ENCODE assay signal across 1 cellular context in the genomic region with DNA sequence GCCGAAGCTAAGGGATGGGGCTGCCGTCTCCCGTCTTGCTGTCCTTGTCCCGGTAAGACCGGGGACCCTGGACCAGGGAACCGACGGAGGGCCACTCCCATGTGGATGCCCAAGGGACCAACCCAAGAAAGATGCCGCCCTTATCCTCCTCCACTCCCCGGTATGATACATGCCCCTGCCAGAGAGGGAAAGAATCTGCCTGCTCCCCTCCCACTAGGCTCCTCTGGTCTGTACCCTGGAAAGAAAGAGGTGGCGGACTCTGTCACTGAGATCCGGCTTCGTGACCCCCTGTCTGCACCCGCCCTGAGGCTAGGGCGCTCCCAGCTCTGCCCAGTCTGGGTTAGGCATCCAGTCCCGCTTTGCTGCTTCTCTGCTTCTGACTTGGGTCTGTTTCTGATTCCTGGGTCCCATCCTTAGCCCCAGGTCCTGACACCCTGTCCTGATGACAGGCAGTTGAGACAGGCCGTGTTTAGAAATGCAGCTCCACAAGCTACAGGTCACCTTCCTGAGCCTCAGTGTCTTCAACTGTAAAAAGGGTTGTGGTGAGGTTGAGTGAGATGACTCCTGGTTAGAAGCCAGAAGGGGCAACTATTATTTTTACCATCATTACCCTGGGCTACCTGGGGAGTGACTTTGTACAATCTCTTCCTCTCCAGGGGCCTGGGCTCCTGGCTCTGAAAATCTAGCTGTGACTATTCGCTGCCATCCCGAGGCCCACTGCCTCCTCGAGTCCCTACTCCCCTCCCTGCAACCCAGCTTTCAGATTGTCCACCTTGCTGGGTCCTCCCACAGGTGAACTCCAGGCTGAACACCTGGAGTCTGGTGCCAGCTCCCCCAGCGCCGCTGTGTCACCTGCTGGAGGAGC.
A peak's percentile ranks its signal among the peaks of the same experiment; 100 is the strongest.
TF ChIP-seq lines count a peak whose summit lies in the region.

No MANE protein-coding gene starts in this region.

TF ChIP-seq in GM12878, 131 proteins besides CTCF, POLR2A, EP300 and RAD21 (continued from another document and continues in another):
- TF ChIP-seq, protein P1, sequence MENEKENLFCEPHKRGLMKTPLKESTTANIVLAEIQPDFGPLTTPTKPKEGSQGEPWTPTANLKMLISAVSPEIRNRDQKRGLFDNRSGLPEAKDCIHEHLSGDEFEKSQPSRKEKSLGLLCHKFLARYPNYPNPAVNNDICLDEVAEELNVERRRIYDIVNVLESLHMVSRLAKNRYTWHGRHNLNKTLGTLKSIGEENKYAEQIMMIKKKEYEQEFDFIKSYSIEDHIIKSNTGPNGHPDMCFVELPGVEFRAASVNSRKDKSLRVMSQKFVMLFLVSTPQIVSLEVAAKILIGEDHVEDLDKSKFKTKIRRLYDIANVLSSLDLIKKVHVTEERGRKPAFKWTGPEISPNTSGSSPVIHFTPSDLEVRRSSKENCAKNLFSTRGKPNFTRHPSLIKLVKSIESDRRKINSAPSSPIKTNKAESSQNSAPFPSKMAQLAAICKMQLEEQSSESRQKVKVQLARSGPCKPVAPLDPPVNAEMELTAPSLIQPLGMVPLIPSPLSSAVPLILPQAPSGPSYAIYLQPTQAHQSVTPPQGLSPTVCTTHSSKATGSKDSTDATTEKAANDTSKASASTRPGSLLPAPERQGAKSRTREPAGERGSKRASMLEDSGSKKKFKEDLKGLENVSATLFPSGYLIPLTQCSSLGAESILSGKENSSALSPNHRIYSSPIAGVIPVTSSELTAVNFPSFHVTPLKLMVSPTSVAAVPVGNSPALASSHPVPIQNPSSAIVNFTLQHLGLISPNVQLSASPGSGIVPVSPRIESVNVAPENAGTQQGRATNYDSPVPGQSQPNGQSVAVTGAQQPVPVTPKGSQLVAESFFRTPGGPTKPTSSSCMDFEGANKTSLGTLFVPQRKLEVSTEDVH (IDR thresholded peaks at IDR 0.05; ENCODE audit: low read depth, partially characterized antibody): no peak
- TF ChIP-seq, protein P2, sequence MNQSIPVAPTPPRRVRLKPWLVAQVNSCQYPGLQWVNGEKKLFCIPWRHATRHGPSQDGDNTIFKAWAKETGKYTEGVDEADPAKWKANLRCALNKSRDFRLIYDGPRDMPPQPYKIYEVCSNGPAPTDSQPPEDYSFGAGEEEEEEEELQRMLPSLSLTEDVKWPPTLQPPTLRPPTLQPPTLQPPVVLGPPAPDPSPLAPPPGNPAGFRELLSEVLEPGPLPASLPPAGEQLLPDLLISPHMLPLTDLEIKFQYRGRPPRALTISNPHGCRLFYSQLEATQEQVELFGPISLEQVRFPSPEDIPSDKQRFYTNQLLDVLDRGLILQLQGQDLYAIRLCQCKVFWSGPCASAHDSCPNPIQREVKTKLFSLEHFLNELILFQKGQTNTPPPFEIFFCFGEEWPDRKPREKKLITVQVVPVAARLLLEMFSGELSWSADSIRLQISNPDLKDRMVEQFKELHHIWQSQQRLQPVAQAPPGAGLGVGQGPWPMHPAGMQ (IDR thresholded peaks at IDR 0.05; ENCODE audit: borderline replicate concordance): no peak
- TF ChIP-seq RFX5 (IDR thresholded peaks at IDR 0.05; ENCODE audit: low read depth, low read length) (no peak), STAT1 (conservative IDR thresholded peaks at IDR 0.05) (no peak), NRF1 (conservative IDR thresholded peaks at IDR 0.05; ENCODE audit: low read depth, low read length) (no peak), BMI1 (IDR thresholded peaks at IDR 0.05; ENCODE audit: borderline replicate concordance) (no peak), ZBED1 (IDR thresholded peaks at IDR 0.05; ENCODE audit: borderline replicate concordance) (no peak), SMARCA5 (IDR thresholded peaks at IDR 0.05) (0 out of 2 replicates have a peak, but pooled peaks have one; percentile 22), IKZF2 (IDR thresholded peaks at IDR 0.05) (peak; percentile 34 to 52; a peak in 2 of 4 replicates), SMAD5 (IDR thresholded peaks at IDR 0.05; ENCODE audit: low read depth) (no peak), ZNF622 (IDR thresholded peaks at IDR 0.05) (no peak), FOS (IDR thresholded peaks at IDR 0.05; ENCODE audit: borderline replicate concordance, extremely low read depth, insufficient read length) (no peak), MTA2 (IDR thresholded peaks at IDR 0.05; ENCODE audit: low read depth) (0 out of 2 replicates have a peak, but pooled peaks have one; percentile 20), IKZF1 (conservative IDR thresholded peaks at IDR 0.05) (no peak; the same call in 1 of the 2 replicates), SP1 (IDR thresholded peaks at IDR 0.05; ENCODE audit: low read depth, low read length) (no peak), RAD51 (IDR thresholded peaks at IDR 0.05) (no peak), CHD4 (IDR thresholded peaks at IDR 0.05) (no peak), IRF4 (IDR thresholded peaks at IDR 0.05; ENCODE audit: low read depth, low read length) (no peak), MXI1 (IDR thresholded peaks at IDR 0.05; ENCODE audit: low read depth, low read length) (0 out of 2 replicates have a peak, but pooled peaks have one; percentile 15), MEF2A (IDR thresholded peaks at IDR 0.05; ENCODE audit: insufficient read depth, low read depth, low read length) (no peak), KDM1A (IDR thresholded peaks at IDR 0.05; ENCODE audit: borderline replicate concordance) (no peak), TARDBP (IDR thresholded peaks at IDR 0.05; ENCODE audit: borderline replicate concordance) (no peak), CEBPB (IDR thresholded peaks at IDR 0.05; ENCODE audit: borderline replicate concordance in 1 of 2, low read depth in 2 of 2, low read length in 2 of 2) (no peak), PML (IDR thresholded peaks at IDR 0.05; ENCODE audit: low read length) (no peak), ZNF207 (IDR thresholded peaks at IDR 0.05; ENCODE audit: borderline replicate concordance) (no peak), MTA3 (IDR thresholded peaks at IDR 0.05; ENCODE audit: borderline replicate concordance, low read length) (no peak), YY1 (IDR thresholded peaks at IDR 0.05; ENCODE audit: low read depth, low read length) (no peak), DPF2 (IDR thresholded peaks at IDR 0.05) (no peak), SRF (IDR thresholded peaks at IDR 0.05; ENCODE audit: low read depth in 2 of 2, low read length in 2 of 2) (no peak), RBBP5 (conservative IDR thresholded peaks at IDR 0.05) (no peak), LARP7 (IDR thresholded peaks at IDR 0.05) (peak; percentile 13; the same call in 1 of the 2 replicates)
- TF ChIP-seq, protein P3, sequence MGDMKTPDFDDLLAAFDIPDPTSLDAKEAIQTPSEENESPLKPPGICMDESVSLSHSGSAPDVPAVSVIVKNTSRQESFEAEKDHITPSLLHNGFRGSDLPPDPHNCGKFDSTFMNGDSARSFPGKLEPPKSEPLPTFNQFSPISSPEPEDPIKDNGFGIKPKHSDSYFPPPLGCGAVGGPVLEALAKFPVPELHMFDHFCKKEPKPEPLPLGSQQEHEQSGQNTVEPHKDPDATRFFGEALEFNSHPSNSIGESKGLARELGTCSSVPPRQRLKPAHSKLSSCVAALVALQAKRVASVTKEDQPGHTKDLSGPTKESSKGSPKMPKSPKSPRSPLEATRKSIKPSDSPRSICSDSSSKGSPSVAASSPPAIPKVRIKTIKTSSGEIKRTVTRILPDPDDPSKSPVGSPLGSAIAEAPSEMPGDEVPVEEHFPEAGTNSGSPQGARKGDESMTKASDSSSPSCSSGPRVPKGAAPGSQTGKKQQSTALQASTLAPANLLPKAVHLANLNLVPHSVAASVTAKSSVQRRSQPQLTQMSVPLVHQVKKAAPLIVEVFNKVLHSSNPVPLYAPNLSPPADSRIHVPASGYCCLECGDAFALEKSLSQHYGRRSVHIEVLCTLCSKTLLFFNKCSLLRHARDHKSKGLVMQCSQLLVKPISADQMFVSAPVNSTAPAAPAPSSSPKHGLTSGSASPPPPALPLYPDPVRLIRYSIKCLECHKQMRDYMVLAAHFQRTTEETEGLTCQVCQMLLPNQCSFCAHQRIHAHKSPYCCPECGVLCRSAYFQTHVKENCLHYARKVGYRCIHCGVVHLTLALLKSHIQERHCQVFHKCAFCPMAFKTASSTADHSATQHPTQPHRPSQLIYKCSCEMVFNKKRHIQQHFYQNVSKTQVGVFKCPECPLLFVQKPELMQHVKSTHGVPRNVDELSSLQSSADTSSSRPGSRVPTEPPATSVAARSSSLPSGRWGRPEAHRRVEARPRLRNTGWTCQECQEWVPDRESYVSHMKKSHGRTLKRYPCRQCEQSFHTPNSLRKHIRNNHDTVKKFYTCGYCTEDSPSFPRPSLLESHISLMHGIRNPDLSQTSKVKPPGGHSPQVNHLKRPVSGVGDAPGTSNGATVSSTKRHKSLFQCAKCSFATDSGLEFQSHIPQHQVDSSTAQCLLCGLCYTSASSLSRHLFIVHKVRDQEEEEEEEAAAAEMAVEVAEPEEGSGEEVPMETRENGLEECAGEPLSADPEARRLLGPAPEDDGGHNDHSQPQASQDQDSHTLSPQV (IDR thresholded peaks at IDR 0.05): peak; percentile 68; the same call in 1 of the 2 replicates
- TF ChIP-seq, protein P4, sequence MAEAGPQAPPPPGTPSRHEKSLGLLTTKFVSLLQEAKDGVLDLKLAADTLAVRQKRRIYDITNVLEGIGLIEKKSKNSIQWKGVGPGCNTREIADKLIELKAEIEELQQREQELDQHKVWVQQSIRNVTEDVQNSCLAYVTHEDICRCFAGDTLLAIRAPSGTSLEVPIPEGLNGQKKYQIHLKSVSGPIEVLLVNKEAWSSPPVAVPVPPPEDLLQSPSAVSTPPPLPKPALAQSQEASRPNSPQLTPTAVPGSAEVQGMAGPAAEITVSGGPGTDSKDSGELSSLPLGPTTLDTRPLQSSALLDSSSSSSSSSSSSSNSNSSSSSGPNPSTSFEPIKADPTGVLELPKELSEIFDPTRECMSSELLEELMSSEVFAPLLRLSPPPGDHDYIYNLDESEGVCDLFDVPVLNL (IDR thresholded peaks at IDR 0.05; ENCODE audit: low read depth, low read length): no peak
- TF ChIP-seq, protein P5, sequence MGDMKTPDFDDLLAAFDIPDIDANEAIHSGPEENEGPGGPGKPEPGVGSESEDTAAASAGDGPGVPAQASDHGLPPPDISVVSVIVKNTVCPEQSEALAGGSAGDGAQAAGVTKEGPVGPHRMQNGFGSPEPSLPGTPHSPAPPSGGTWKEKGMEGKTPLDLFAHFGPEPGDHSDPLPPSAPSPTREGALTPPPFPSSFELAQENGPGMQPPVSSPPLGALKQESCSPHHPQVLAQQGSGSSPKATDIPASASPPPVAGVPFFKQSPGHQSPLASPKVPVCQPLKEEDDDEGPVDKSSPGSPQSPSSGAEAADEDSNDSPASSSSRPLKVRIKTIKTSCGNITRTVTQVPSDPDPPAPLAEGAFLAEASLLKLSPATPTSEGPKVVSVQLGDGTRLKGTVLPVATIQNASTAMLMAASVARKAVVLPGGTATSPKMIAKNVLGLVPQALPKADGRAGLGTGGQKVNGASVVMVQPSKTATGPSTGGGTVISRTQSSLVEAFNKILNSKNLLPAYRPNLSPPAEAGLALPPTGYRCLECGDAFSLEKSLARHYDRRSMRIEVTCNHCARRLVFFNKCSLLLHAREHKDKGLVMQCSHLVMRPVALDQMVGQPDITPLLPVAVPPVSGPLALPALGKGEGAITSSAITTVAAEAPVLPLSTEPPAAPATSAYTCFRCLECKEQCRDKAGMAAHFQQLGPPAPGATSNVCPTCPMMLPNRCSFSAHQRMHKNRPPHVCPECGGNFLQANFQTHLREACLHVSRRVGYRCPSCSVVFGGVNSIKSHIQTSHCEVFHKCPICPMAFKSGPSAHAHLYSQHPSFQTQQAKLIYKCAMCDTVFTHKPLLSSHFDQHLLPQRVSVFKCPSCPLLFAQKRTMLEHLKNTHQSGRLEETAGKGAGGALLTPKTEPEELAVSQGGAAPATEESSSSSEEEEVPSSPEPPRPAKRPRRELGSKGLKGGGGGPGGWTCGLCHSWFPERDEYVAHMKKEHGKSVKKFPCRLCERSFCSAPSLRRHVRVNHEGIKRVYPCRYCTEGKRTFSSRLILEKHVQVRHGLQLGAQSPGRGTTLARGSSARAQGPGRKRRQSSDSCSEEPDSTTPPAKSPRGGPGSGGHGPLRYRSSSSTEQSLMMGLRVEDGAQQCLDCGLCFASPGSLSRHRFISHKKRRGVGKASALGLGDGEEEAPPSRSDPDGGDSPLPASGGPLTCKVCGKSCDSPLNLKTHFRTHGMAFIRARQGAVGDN (IDR thresholded peaks at IDR 0.05): no peak
- TF ChIP-seq, protein P6, sequence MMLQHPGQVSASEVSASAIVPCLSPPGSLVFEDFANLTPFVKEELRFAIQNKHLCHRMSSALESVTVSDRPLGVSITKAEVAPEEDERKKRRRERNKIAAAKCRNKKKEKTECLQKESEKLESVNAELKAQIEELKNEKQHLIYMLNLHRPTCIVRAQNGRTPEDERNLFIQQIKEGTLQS (IDR thresholded peaks at IDR 0.05; ENCODE audit: borderline replicate concordance, extremely low read depth, low read depth, low read length): no peak
- TF ChIP-seq, protein P7, sequence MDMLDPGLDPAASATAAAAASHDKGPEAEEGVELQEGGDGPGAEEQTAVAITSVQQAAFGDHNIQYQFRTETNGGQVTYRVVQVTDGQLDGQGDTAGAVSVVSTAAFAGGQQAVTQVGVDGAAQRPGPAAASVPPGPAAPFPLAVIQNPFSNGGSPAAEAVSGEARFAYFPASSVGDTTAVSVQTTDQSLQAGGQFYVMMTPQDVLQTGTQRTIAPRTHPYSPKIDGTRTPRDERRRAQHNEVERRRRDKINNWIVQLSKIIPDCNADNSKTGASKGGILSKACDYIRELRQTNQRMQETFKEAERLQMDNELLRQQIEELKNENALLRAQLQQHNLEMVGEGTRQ (IDR thresholded peaks at IDR 0.05; ENCODE audit: borderline replicate concordance, low read depth, low read length): no peak
- TF ChIP-seq, protein P8, sequence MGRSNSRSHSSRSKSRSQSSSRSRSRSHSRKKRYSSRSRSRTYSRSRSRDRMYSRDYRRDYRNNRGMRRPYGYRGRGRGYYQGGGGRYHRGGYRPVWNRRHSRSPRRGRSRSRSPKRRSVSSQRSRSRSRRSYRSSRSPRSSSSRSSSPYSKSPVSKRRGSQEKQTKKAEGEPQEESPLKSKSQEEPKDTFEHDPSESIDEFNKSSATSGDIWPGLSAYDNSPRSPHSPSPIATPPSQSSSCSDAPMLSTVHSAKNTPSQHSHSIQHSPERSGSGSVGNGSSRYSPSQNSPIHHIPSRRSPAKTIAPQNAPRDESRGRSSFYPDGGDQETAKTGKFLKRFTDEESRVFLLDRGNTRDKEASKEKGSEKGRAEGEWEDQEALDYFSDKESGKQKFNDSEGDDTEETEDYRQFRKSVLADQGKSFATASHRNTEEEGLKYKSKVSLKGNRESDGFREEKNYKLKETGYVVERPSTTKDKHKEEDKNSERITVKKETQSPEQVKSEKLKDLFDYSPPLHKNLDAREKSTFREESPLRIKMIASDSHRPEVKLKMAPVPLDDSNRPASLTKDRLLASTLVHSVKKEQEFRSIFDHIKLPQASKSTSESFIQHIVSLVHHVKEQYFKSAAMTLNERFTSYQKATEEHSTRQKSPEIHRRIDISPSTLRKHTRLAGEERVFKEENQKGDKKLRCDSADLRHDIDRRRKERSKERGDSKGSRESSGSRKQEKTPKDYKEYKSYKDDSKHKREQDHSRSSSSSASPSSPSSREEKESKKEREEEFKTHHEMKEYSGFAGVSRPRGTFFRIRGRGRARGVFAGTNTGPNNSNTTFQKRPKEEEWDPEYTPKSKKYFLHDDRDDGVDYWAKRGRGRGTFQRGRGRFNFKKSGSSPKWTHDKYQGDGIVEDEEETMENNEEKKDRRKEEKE (IDR thresholded peaks at IDR 0.05): no peak
